ENCODE assay signal across 15 cellular contexts in the genomic region with DNA sequence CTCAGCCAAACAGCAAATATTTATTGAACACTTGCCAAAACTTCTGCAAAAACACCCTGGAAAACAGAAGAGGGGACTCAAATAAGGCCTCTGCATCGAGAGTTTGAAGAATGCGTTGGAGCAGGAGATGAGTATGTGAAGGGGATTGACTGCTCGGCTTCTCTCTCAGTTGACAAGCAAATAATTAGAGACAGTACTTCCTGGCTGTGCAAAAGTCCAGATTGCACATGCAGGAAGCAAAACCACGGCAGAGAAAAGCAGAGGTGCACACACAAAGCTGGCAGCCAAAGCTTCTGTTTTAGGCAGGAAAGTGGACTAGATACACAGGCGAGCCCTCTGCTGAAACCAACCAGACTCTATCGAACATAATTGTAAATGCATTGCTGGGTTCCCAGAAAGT.
DNase-seq lines count a peak whose midpoint lies in the region; TF ChIP-seq lines count a peak whose summit lies in the region.
"Had no signal": no experiment of that assay in that cellular context is flagged by ENCODE, and none has a peak within 500 bp of the region (broad histone marks: within the 10 kb centered on the region; RNA-seq: fewer than 3 reads in every experiment).

No MANE protein-coding gene starts in this region.

- no peak overlapping the region for H3K4ac ChIP-seq in H9 (ENCODE audit: low read depth, low read length)

- TF ChIP-seq CTCF in H9 (conservative IDR thresholded peaks at IDR 0.05) (no peak), endodermal cell (conservative IDR thresholded peaks at IDR 0.05) (no peak), osteocyte (IDR thresholded peaks at IDR 0.05) (no peak), tibial artery (IDR thresholded peaks at IDR 0.05) (no peak), PC-9 (conservative IDR thresholded peaks at IDR 0.05) (no peak)

- H3K79me2 ChIP-seq in H9 (ENCODE audit: insufficient read depth, low read length) (no peaks in the 10 kb centered on the region), PC-9 (ENCODE audit: low read depth) (no peaks in the 10 kb centered on the region)

- BruUV-seq in PC-9 (replicated peaks; lab: Mats Ljungman, UMichigan) = no TSS peak

- no peaks in the 10 kb centered on the region for H3K36me3 ChIP-seq in endodermal cell (ENCODE audit: control insufficient read depth, insufficient read depth, low read length)
- no peaks in the 10 kb centered on the region for H3K36me3 ChIP-seq in tibial artery
- no peaks in the 10 kb centered on the region for H3K36me3 ChIP-seq in PC-9 (ENCODE audit: low read depth)
- H3K36me3 ChIP-seq: BLaER1 had no signal

- no peak overlapping the region for H3K23ac ChIP-seq in H9 (ENCODE audit: insufficient read length, low read depth, low read length)

- no peaks in the 10 kb centered on the region for H3K9me2 ChIP-seq in PC-9 (ENCODE audit: insufficient read depth)

- H3K27ac Mint-ChIP-seq in H9 = no peak overlapping the region; a peak in 2 of 7 replicates
- H3K27ac Mint-ChIP-seq in endodermal cell = no peak overlapping the region
- H3K27ac Mint-ChIP-seq in osteocyte (ENCODE audit: unreplicated experiment) = no peak overlapping the region
- H3K27ac Mint-ChIP-seq: CD8-positive, alpha-beta memory T cell; IgD-negative memory B cell had no signal

- H3K4me3 Mint-ChIP-seq in H9 = no peak overlapping the region
- H3K4me3 Mint-ChIP-seq in endodermal cell = no peak overlapping the region
- H3K4me3 Mint-ChIP-seq in osteocyte (ENCODE audit: unreplicated experiment) = no peak overlapping the region
- H3K4me3 Mint-ChIP-seq: CD8-positive, alpha-beta memory T cell; IgD-negative memory B cell had no signal

- no peak overlapping the region for H2AK5ac ChIP-seq in H9 (ENCODE audit: insufficient read length, low read length)

- no peak overlapping the region for H3K14ac ChIP-seq in H9 (ENCODE audit: insufficient read depth, low read length)

- H3T11ph ChIP-seq in H9 (ENCODE audit: low read length) = no peak overlapping the region

- no peaks in the 10 kb centered on the region for H3K4me1 ChIP-seq in H9 (ENCODE audit: insufficient read depth, low read length)
- no peaks in the 10 kb centered on the region for H3K4me1 ChIP-seq in endodermal cell (ENCODE audit: control insufficient read depth, insufficient read depth, low read length)
- H3K4me1 ChIP-seq in tibial artery = no peaks in the 10 kb centered on the region
- H3K4me1 ChIP-seq in PC-9 (replicated peaks; ENCODE audit: insufficient read depth) = no peaks in the 10 kb centered on the region
- H3K4me1 ChIP-seq: BLaER1, Caco-2 had no signal

- H4K8ac ChIP-seq in H9 (replicated peaks; ENCODE audit: insufficient read length, low read depth, low read length) = no peak overlapping the region

- CTCF ChIA-PET in PC-9 (lab: Charles Lee) = no interaction called here

- no peaks in the 10 kb centered on the region for H3F3A ChIP-seq in PC-9 (ENCODE audit: insufficient read depth, low read depth)

- H2BK20ac ChIP-seq in H9 (ENCODE audit: low read depth, low read length, poor library complexity, severe bottlenecking) = no peak overlapping the region

- H3K79me1 ChIP-seq in H9 (ENCODE audit: insufficient read depth, low read depth, low read length, poor library complexity, severe bottlenecking) = no peaks in the 10 kb centered on the region

- no peaks in the 10 kb centered on the region for H3K23me2 ChIP-seq in H9 (ENCODE audit: insufficient read length, low read depth, low read length, poor library complexity, severe bottlenecking)

- DNase-seq in NCI-H345 (lab: John Stamatoyannopoulos, UW) = peak; percentile 0
- no peak for DNase-seq in NCI-H345 treated with DMSO at 0.1 percent for 48 hours (lab: John Stamatoyannopoulos, UW; ENCODE audit: unreplicated experiment)
- DNase-seq in H9 = peak; percentile 2
- peak; percentile 17 for DNase-seq in endodermal cell
- DNase-seq in osteocyte (ENCODE audit: extremely low spot score, unreplicated experiment) = peak; percentile 40
- DNase-seq in tibial artery = no peak
- no peak for DNase-seq in PC-9
- DNase-seq: AML-193; Caco-2; CD8-positive, alpha-beta memory T cell; GM23248; H7 had no signal

- H3K36me3 Mint-ChIP-seq in H9 (ENCODE audit: insufficient read depth in 1 of 3, low read depth in 3 of 3) = peaks cover 1 to 6% (median 4%) of the 10 kb centered on the region in 3 experiments; a peak in 5 of 7 replicates
- H3K36me3 Mint-ChIP-seq in endodermal cell (ENCODE audit: low read depth) = no peaks in the 10 kb centered on the region
- H3K36me3 Mint-ChIP-seq in osteocyte (ENCODE audit: unreplicated experiment) = no peaks in the 10 kb centered on the region
- H3K36me3 Mint-ChIP-seq: CD8-positive, alpha-beta memory T cell; IgD-negative memory B cell had no signal

- no peak overlapping the region for H4K5ac ChIP-seq in H9 (ENCODE audit: insufficient read length, low read depth, low read length)

- POLR2A ChIA-PET in PC-9 (lab: Charles Lee; ENCODE audit: unreplicated experiment) = no interaction called here

- H3K27me3 ChIP-seq in H9 (ENCODE audit: insufficient read depth, low read length) (no peaks in the 10 kb centered on the region), endodermal cell (ENCODE audit: control insufficient read depth, insufficient read depth, low read length, poor library complexity, severe bottlenecking) (peaks cover 18% of the 10 kb centered on the region), tibial artery (peaks cover 0 to 3% of the 10 kb centered on the region in 2 donors), PC-9 (ENCODE audit: insufficient read depth, low read depth) (no peaks in the 10 kb centered on the region)
- H3K27me3 ChIP-seq: BLaER1 had no signal

- H4K20me1 ChIP-seq in H9 (ENCODE audit: control insufficient read depth, insufficient read depth, insufficient read length) (no peaks in the 10 kb centered on the region), PC-9 (ENCODE audit: insufficient read depth) (no peaks in the 10 kb centered on the region)
- H4K20me1 ChIP-seq: BLaER1 had no signal

- no peak overlapping the region for H3K18ac ChIP-seq in H9 (ENCODE audit: insufficient read length, low read depth, low read length)

- H3K4me2 ChIP-seq in H9 (ENCODE audit: insufficient read depth, insufficient read length, low read length) (no peak overlapping the region), PC-9 (no peak overlapping the region)
- H3K4me2 ChIP-seq: BLaER1 had no signal

- intact Hi-C loops in tibial artery (cut with DNase I; ENCODE audit: low total_unique reads) (no loop called here), PC-9 (cut with micrococcal nuclease; ENCODE audit: unreplicated experiment) (no loop called here)

- H3K9me3 ChIP-seq in H9 (ENCODE audit: control insufficient read depth, low read depth, low read length) = no peaks in the 10 kb centered on the region
- no peaks in the 10 kb centered on the region for H3K9me3 ChIP-seq in endodermal cell (ENCODE audit: control insufficient read depth, low read length)
- no peaks in the 10 kb centered on the region for H3K9me3 ChIP-seq in tibial artery
- H3K9me3 ChIP-seq in PC-9 (ENCODE audit: insufficient read depth, low read depth) = no peaks in the 10 kb centered on the region
- H3K9me3 ChIP-seq: BLaER1, Caco-2 had no signal

- no peak overlapping the region for H3K9ac ChIP-seq in H9 (ENCODE audit: extremely low read depth, insufficient read length, low read length)
- no peak overlapping the region for H3K9ac ChIP-seq in endodermal cell (ENCODE audit: extremely low read depth, low read length, poor library complexity, severe bottlenecking)
- H3K9ac ChIP-seq: BLaER1, GM23248 had no signal

- H2BK5ac ChIP-seq in H9 (ENCODE audit: insufficient read length, low read length) = no peak overlapping the region

- WGBS in H9 (ENCODE audit: extremely low coverage, insufficient read length, low lambda C conversion rate) = no CpG with 5 or more reads among the region's 6 CpGs
- 90 to 93% methylated on average over 6 of the region's 6 CpGs for WGBS in endodermal cell (ENCODE audit: insufficient coverage in 1 of 2, insufficient read length in 1 of 2), 2 experiments

- no peak overlapping the region for H3K27ac ChIP-seq in H9 (ENCODE audit: insufficient read length, low read depth, low read length)
- no peak overlapping the region for H3K27ac ChIP-seq in endodermal cell (ENCODE audit: low read depth, low read length)
- no peak overlapping the region for H3K27ac ChIP-seq in tibial artery
- H3K27ac ChIP-seq in PC-9 = no peak overlapping the region
- H3K27ac ChIP-seq: 22Rv1, BLaER1, GM23248 had no signal

- no peak overlapping the region for H2BK120ac ChIP-seq in H9 (ENCODE audit: low read depth, low read length, poor library complexity, severe bottlenecking)

- 0 out of 2 replicates have a peak, but pooled peaks cover 2% of the 10 kb centered on the region for H3K27me3 Mint-ChIP-seq in H9 (ENCODE audit: low read depth)
- H3K27me3 Mint-ChIP-seq in endodermal cell (ENCODE audit: insufficient read depth) = peaks cover 10% of the 10 kb centered on the region
- H3K27me3 Mint-ChIP-seq in osteocyte (ENCODE audit: unreplicated experiment) = no peaks in the 10 kb centered on the region
- H3K27me3 Mint-ChIP-seq: CD8-positive, alpha-beta memory T cell; IgD-negative memory B cell had no signal

- H3K4me3 ChIP-seq in endodermal cell (ENCODE audit: low read length) = no peak overlapping the region
- no peak overlapping the region for H3K4me3 ChIP-seq in tibial artery
- no peak overlapping the region for H3K4me3 ChIP-seq in PC-9
- H3K4me3 ChIP-seq: BLaER1, GM23248 had no signal

- H2BK15ac ChIP-seq in H9 (ENCODE audit: low read depth, low read length) = no peak overlapping the region

- H3K4me1 Mint-ChIP-seq in H9 (peaks cover 30 to 34% of the 10 kb centered on the region in 2 experiments), endodermal cell (peaks cover 16% of the 10 kb centered on the region), osteocyte (ENCODE audit: unreplicated experiment) (no peaks in the 10 kb centered on the region)
- H3K4me1 Mint-ChIP-seq: IgD-negative memory B cell had no signal

- no peak overlapping the region for H2BK12ac ChIP-seq in H9 (ENCODE audit: insufficient read length, low read depth, low read length)

- H3K56ac ChIP-seq in H9 (ENCODE audit: insufficient read length, low read depth, low read length) = no peak overlapping the region

- H2AFZ ChIP-seq in H9 (ENCODE audit: low read length) (no peak overlapping the region), PC-9 (no peak overlapping the region)
- H2AFZ ChIP-seq: GM23248 had no signal

- H4K91ac ChIP-seq in H9 (ENCODE audit: insufficient read length, low read depth, low read length) = no peak overlapping the region

- peaks cover 5 to 6% of the 10 kb centered on the region in 2 experiments; a peak in 3 of 5 replicates for H3K9me3 Mint-ChIP-seq in H9
- peaks cover 7% of the 10 kb centered on the region for H3K9me3 Mint-ChIP-seq in endodermal cell
- peaks cover 10% of the 10 kb centered on the region for H3K9me3 Mint-ChIP-seq in osteocyte (ENCODE audit: unreplicated experiment)
- H3K9me3 Mint-ChIP-seq: IgD-negative memory B cell had no signal

Comparison
In these comparisons a context has a peak if more than half of its experiments do, and no peak if none do; other contexts are left out.
1. DNase-seq: peak in NCI-H345 (single experiment), H9 (single experiment), endodermal cell (single experiment) and osteocyte (single experiment); none in NCI-H345 treated with DMSO at 0.1 percent for 48 hours (single experiment), tibial artery (0 of 2) and PC-9 (0 of 2).